ENCODE assay signal across 11 cellular contexts in the genomic region with DNA sequence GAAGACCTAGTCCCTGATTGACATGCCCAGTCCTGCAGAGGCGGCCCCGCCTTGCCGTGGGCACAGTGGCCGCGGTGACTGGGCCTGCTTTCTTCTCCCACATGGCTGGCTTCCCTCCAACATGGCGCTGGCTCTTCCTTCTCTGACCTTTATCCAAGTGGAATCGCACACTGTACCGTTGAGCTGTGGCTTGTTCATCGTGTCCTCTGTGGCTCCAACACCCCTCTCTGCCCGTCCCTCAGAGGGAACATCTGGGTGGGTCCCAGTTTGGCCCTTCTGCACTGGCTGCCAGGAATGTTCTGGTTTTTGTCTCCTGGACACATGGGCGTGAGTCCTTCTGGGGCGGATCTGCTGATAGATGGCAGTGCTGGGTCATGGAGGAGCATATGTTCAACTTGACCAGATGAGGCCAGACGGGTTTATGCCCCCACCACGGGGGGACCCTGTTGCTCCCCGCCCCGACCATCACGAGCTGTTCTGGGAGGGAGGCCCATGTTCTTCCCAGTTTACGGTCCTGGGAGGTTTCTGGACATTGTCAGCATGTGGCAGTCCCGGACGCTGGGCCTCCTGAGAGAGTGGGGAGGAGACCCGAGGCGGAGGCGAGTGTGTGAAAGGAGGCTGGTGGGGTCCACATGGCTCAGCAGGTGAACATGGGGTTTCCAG.
DNase-seq lines count a peak whose midpoint lies in the region; ATAC-seq, FAIRE-seq and TF ChIP-seq lines count a peak whose summit lies in the region.
"Had no signal": no experiment of that assay in that cellular context is flagged by ENCODE, and none has a peak within 500 bp of the region (broad histone marks: within the 10 kb centered on the region; RNA-seq: fewer than 3 reads in every experiment).

No MANE protein-coding gene starts in this region.

- no peak for FAIRE-seq in GM12891 (lab: Jason Lieb, UNC)

- ATAC-seq in SK-N-SH treated with all-trans-retinoic acid at 6 μM for 48 hours (peak; percentile 18; the same call in 1 of the 3 replicates), GM18907 (IDR thresholded peaks at IDR 0.05; ENCODE audit: unreplicated experiment) (no peak)

- no peak for TF ChIP-seq POLR2A in GM12891 (IDR thresholded peaks at IDR 0.05; ENCODE audit: low read depth, low read length)

- peak; percentile 9 for DNase-seq in EH (ENCODE audit: low read depth)
- DNase-seq in globus pallidus (ENCODE audit: low spot score) = peak; percentile 63
- peak; percentile 73 for DNase-seq in pons (ENCODE audit: low spot score)
- DNase-seq in SKM-1 (lab: John Stamatoyannopoulos, UW; ENCODE audit: unreplicated experiment) = no peak
- no peak for DNase-seq in dermis blood vessel endothelial cell
- no peak for DNase-seq in GM12891 (ENCODE audit: insufficient read length, low spot score)
- DNase-seq: activated T-cell treated with anti-CD3 and anti-CD28 coated beads, Interleukin-2, amount 50 U/mL, for 1 hour; COR-L47; NCI-H2081 had no signal

TF ChIP-seq in SK-N-SH treated with all-trans-retinoic acid at 6 μM for 48 hours, 23 proteins besides CTCF, POLR2A, EP300 and RAD21:
- TF ChIP-seq ISL1 (CRISPR knock-in tag; IDR thresholded peaks at IDR 0.05) (no peak), TCF4 (CRISPR knock-in tag; IDR thresholded peaks at IDR 0.05; ENCODE audit: borderline replicate concordance) (0 out of 2 replicates have a peak, but pooled peaks have one; percentile 38)

TF ChIP-seq in GM12891, 5 proteins besides CTCF, POLR2A, EP300 and RAD21:
- TF ChIP-seq TAF1 (IDR thresholded peaks at IDR 0.05; ENCODE audit: low read depth, low read length) = no peak
- TF ChIP-seq POLR2AphosphoS5 (IDR thresholded peaks at IDR 0.05; ENCODE audit: low read depth, low read length) = no peak
- no peak for TF ChIP-seq SPI1 (IDR thresholded peaks at IDR 0.05; ENCODE audit: low read depth, low read length)
- no peak for TF ChIP-seq PAX5 (IDR thresholded peaks at IDR 0.05; ENCODE audit: insufficient read depth, low read length, severe bottlenecking)
- TF ChIP-seq POU2F2 (IDR thresholded peaks at IDR 0.05; ENCODE audit: low read depth, low read length) = no peak
TF ChIP-seq in GM12891: peak in this region for 0.

Comparison
In these comparisons a context has a peak if more than half of its experiments do, and no peak if none do; other contexts are left out.
1. DNase-seq: peak in EH (single experiment), globus pallidus (single experiment) and pons (single experiment); none in SKM-1 (single experiment), dermis blood vessel endothelial cell (single experiment) and GM12891 (single experiment).